11 cellular contexts compared by ENCODE assay signal in the genomic region with DNA sequence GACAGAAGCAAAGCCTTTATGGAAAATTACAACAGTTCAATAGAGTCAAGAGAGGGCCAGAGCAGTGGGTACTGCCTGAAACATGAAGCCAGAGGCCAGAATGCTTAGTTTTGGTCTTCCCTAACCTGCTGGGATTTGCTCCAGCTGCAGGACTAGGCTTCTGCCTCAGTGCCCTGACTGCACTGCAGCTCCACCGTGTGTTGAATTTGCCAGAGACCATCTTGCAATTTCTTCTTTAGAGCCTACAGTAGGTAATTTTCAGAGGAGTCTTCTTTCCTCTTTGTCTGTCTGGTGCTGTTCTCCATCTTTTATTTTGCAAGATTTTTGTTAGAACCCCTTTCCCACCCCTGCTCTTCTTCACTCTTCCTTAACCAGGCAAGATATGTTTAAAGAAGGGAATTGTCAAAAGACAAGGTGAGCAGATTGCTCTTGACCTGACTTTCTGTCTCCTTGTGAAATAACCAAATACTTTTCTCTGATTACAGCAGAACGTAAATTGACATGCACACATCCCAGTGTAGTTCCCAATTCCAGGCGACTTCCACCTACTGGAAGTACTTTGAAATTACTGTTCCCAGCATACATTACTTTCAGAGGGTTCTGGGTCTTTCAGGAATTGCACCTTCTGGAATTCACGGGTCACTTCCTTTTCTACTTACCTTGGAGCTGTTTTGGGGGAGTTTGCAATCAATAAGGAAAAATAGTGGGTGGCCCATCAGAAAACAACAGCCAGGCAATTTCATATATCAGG.
DNase-seq lines count a peak whose midpoint lies in the region; ATAC-seq and TF ChIP-seq lines count a peak whose summit lies in the region.
"Had no signal": no experiment of that assay in that cellular context is flagged by ENCODE, and none has a peak within 500 bp of the region (broad histone marks: within the 10 kb centered on the region; RNA-seq: fewer than 3 reads in every experiment).

No MANE protein-coding gene starts in this region.

- H3K79me2 ChIP-seq in GM23248 (ENCODE audit: insufficient read depth) = no peaks in the 10 kb centered on the region

- peak; percentile 32 for TF ChIP-seq CTCF in glutamatergic neuron (IDR thresholded peaks at IDR 0.05; ENCODE audit: partially characterized antibody, unreplicated experiment)

- no peaks in the 10 kb centered on the region for H3K9me2 ChIP-seq in GM23248 (ENCODE audit: insufficient read depth)

- no peaks in the 10 kb centered on the region for H3K36me3 ChIP-seq in GM23248 (ENCODE audit: low read depth)
- H3K36me3 ChIP-seq: SJSA1 had no signal

- H3K9ac ChIP-seq in GM23248 = no peak overlapping the region

- in situ Hi-C loops in GM23248 (cut with MboI) = loop anchor here (5.0 to 10.0 kb wide), 2 partner anchors 211 to 252 kb away; no protein-coding TSS in a partner anchor

- peaks cover 12% of the 10 kb centered on the region; the same call in 1 of the 2 replicates for H3K27me3 ChIP-seq in GM23248 (replicated peaks; ENCODE audit: insufficient read depth)

- H2AFZ ChIP-seq in GM23248 = no peak overlapping the region

- no peaks in the 10 kb centered on the region for H4K20me1 ChIP-seq in GM23248 (ENCODE audit: insufficient read depth)

- no peak overlapping the region for H3K4me2 ChIP-seq in GM23248 (ENCODE audit: unreplicated experiment)

- no peaks in the 10 kb centered on the region for H3K9me3 ChIP-seq in GM23248 (ENCODE audit: low read depth)
- H3K9me3 ChIP-seq: psoas muscle, SJSA1 had no signal

- DNase-seq in AG08395 (ENCODE audit: low spot score) (peak; percentile 27), GM23248 (peak; percentile 44), glutamatergic neuron (no peak), EL (no peak), NCI-H1436 (lab: John Stamatoyannopoulos, UW) (no peak)
- no peak for DNase-seq in stimulated activated effector memory CD8-positive, alpha-beta T cell treated with anti-CD3 and anti-CD28 coated beads, Interleukin-12 subunit alpha, Interleukin-12 subunit beta, amount 100 ng/mL, for 72 hours (ENCODE audit: low spot score in 2 of 2)
- DNase-seq in effector CD4-positive, alpha-beta T cell = no peak
- DNase-seq: NCI-H1092 treated with DMSO at 0.1 percent for 48 hours, psoas muscle had no signal

- ATAC-seq in SK-N-SH treated with all-trans-retinoic acid at 6 μM for 48 hours = peak; percentile 47; the same call in 1 of the 3 replicates
- ATAC-seq in stimulated activated effector memory CD8-positive, alpha-beta T cell treated with anti-CD3 and anti-CD28 coated beads, Interleukin-12 subunit alpha, Interleukin-12 subunit beta, amount 100 ng/mL, for 72 hours = no peak
- ATAC-seq: psoas muscle had no signal

- no peak overlapping the region for H3K27ac Mint-ChIP-seq in glutamatergic neuron (ENCODE audit: unreplicated experiment)
- no peak overlapping the region for H3K27ac Mint-ChIP-seq in stimulated activated effector memory CD8-positive, alpha-beta T cell treated with anti-CD3 and anti-CD28 coated beads, Interleukin-12 subunit alpha, Interleukin-12 subunit beta, amount 100 ng/mL, for 72 hours

- peaks cover 9% of the 10 kb centered on the region for H3K27me3 Mint-ChIP-seq in glutamatergic neuron (ENCODE audit: unreplicated experiment)

- no peaks in the 10 kb centered on the region for H3K36me3 Mint-ChIP-seq in glutamatergic neuron (ENCODE audit: unreplicated experiment)
- H3K36me3 Mint-ChIP-seq in stimulated activated effector memory CD8-positive, alpha-beta T cell treated with anti-CD3 and anti-CD28 coated beads, Interleukin-12 subunit alpha, Interleukin-12 subunit beta, amount 100 ng/mL, for 72 hours = no peaks in the 10 kb centered on the region

- H3F3A ChIP-seq in GM23248 (ENCODE audit: insufficient read depth) = no peaks in the 10 kb centered on the region

- H3K4me3 ChIP-seq in GM23248 = no peak overlapping the region
- H3K4me3 ChIP-seq: psoas muscle, SJSA1 had no signal

- H3K4me1 Mint-ChIP-seq in glutamatergic neuron (ENCODE audit: low read depth, unreplicated experiment) = peaks cover 41% of the 10 kb centered on the region
- H3K4me1 Mint-ChIP-seq in stimulated activated effector memory CD8-positive, alpha-beta T cell treated with anti-CD3 and anti-CD28 coated beads, Interleukin-12 subunit alpha, Interleukin-12 subunit beta, amount 100 ng/mL, for 72 hours = no peaks in the 10 kb centered on the region

- H3K4me3 Mint-ChIP-seq in glutamatergic neuron (ENCODE audit: unreplicated experiment) = no peak overlapping the region
- H3K4me3 Mint-ChIP-seq in stimulated activated effector memory CD8-positive, alpha-beta T cell treated with anti-CD3 and anti-CD28 coated beads, Interleukin-12 subunit alpha, Interleukin-12 subunit beta, amount 100 ng/mL, for 72 hours = no peak overlapping the region

- no peak overlapping the region for H3K27ac ChIP-seq in GM23248
- H3K27ac ChIP-seq: psoas muscle, SJSA1 had no signal

- H3K4me1 ChIP-seq in GM23248 (ENCODE audit: insufficient read depth) = no peaks in the 10 kb centered on the region
- H3K4me1 ChIP-seq: psoas muscle, SJSA1 had no signal

- WGBS in GM23248 (ENCODE audit: low coverage in 1 of 2, low lambda C conversion rate in 2 of 2, missing lambda C conversion rate in 2 of 2), 2 experiments = 32 to 33% methylated on average over 4 of the region's 4 CpGs

- H3K9me3 Mint-ChIP-seq in glutamatergic neuron (ENCODE audit: unreplicated experiment) = peaks cover 8% of the 10 kb centered on the region
- no peaks in the 10 kb centered on the region for H3K9me3 Mint-ChIP-seq in stimulated activated effector memory CD8-positive, alpha-beta T cell treated with anti-CD3 and anti-CD28 coated beads, Interleukin-12 subunit alpha, Interleukin-12 subunit beta, amount 100 ng/mL, for 72 hours

TF ChIP-seq in SK-N-SH treated with all-trans-retinoic acid at 6 μM for 48 hours, 23 proteins besides CTCF, POLR2A, EP300 and RAD21:
- no peak for TF ChIP-seq ESRRG (CRISPR knock-in tag; IDR thresholded peaks at IDR 0.05)
- TF ChIP-seq CSDC2 (CRISPR knock-in tag; IDR thresholded peaks at IDR 0.05) = no peak
- TF ChIP-seq ZNF8 (CRISPR knock-in tag; IDR thresholded peaks at IDR 0.05) = no peak

Comparison
In these comparisons a context has a peak if more than half of its experiments do, and no peak if none do; other contexts are left out.
1. DNase-seq: peak in AG08395 (single experiment) and GM23248 (single experiment); none in glutamatergic neuron (single experiment), EL (single experiment), stimulated activated effector memory CD8-positive, alpha-beta T cell treated with anti-CD3 and anti-CD28 coated beads, Interleukin-12 subunit alpha, Interleukin-12 subunit beta, amount 100 ng/mL, for 72 hours (0 of 2), effector CD4-positive, alpha-beta T cell (single experiment) and NCI-H1436 (single experiment).